ENCODE assay signal across 8 cellular contexts in the genomic region with DNA sequence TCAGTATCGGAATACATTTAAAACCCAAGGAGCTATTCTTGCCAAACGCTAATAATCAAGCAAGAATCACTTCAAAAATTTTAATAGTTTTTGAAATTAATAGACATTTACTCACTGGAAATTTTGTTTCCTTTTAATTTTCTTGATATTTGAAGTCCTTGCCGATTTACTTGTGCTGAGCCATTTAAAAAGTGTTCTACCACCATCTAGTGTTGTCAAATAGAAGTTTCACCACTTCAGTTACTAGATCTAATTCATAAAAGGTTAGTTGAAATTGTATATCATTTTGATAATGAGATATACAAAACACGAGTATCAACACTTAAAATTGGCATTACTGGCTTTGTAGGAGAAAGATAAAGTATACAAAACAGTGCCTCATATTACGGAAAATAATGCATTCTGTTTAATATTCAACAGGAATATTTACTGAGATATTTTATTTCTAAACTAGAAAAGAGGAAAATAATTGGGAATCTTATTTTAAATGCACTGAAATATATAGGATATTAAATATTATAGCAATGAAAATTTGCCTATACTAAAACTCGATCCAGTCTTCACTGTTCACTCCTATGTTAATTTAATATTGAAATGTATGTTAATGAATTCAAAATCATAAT.
DNase-seq lines count a peak whose midpoint lies in the region; ATAC-seq and TF ChIP-seq lines count a peak whose summit lies in the region.

No MANE protein-coding gene starts in this region.

- H3K27ac Mint-ChIP-seq in nephron, result no peak overlapping the region
- no peak overlapping the region for H3K27ac Mint-ChIP-seq in activated T-cell treated with anti-CD3 and anti-CD28 coated beads, Interleukin-2, amount 50 U/mL, for 24 hours

- DNase-seq in G401 (ENCODE audit: low spot score), result peak; percentile 24
- DNase-seq in NCI-H2107 treated with DMSO at 0.1 percent for 48 hours (lab: John Stamatoyannopoulos, UW; ENCODE audit: unreplicated experiment), result peak; percentile 42
- peak; percentile 67 to 79 for DNase-seq in cardiac fibroblast (ENCODE audit: low read depth in 2 of 2)
- DNase-seq in spleen, result no peak
- no peak for DNase-seq in ecto neural progenitor cell (ENCODE audit: low spot score)
- DNase-seq in activated T-cell treated with anti-CD3 and anti-CD28 coated beads, Interleukin-2, amount 50 U/mL, for 24 hours, result no peak

- H3K36me3 ChIP-seq in spleen, result no peaks in the 10 kb centered on the region

- H3K9me3 Mint-ChIP-seq in nephron, result no peaks in the 10 kb centered on the region
- H3K9me3 Mint-ChIP-seq in activated T-cell treated with anti-CD3 and anti-CD28 coated beads, Interleukin-2, amount 50 U/mL, for 24 hours, result peaks cover 2% of the 10 kb centered on the region

- no peaks in the 10 kb centered on the region for H3K36me3 Mint-ChIP-seq in nephron (ENCODE audit: low read depth)
- H3K36me3 Mint-ChIP-seq in activated T-cell treated with anti-CD3 and anti-CD28 coated beads, Interleukin-2, amount 50 U/mL, for 24 hours (ENCODE audit: low read depth), result no peaks in the 10 kb centered on the region

- intact Hi-C loops in spleen (cut with DNase I; ENCODE audit: low total_unique reads), result no loop called here

- H3K9me3 ChIP-seq in spleen, result no peaks in the 10 kb centered on the region

- H3K4me3 ChIP-seq in cardiac fibroblast (replicated peaks in 1 of 2; ENCODE audit: low read depth in 2 of 2, low read length in 2 of 2) (no peak overlapping the region), spleen (no peak overlapping the region)

- H3K27me3 Mint-ChIP-seq in nephron (ENCODE audit: low read depth), result no peaks in the 10 kb centered on the region
- no peaks in the 10 kb centered on the region for H3K27me3 Mint-ChIP-seq in activated T-cell treated with anti-CD3 and anti-CD28 coated beads, Interleukin-2, amount 50 U/mL, for 24 hours

- no peaks in the 10 kb centered on the region for H3K4me1 Mint-ChIP-seq in nephron
- H3K4me1 Mint-ChIP-seq in activated T-cell treated with anti-CD3 and anti-CD28 coated beads, Interleukin-2, amount 50 U/mL, for 24 hours (ENCODE audit: low read depth), result no peaks in the 10 kb centered on the region

- H3K27ac ChIP-seq in spleen, result no peak overlapping the region

- in situ Hi-C loops in G401 (cut with HindIII; ENCODE audit: low sequenced_read_pairs), result no loop called here

- TF ChIP-seq POLR2A in spleen (IDR thresholded peaks at IDR 0.05), result no peak

- no peaks in the 10 kb centered on the region for H3K27me3 ChIP-seq in spleen (replicated peaks in 1 of 7)

- WGBS in spleen, 5 donors, result 51 to 58% (median 54%) methylated on average over 6 of the region's 6 CpGs

- ATAC-seq in HG02973 (IDR thresholded peaks at IDR 0.05; ENCODE audit: unreplicated experiment), result no peak

- H3K4me1 ChIP-seq in spleen, result no peaks in the 10 kb centered on the region

- peak; percentile 17 for TF ChIP-seq CTCF in cardiac fibroblast (IDR thresholded peaks at IDR 0.05; ENCODE audit: low read depth, low read length)
- peak; percentile 54 to 77 (median 56) for TF ChIP-seq CTCF in nephron (IDR thresholded peaks at IDR 0.05; ENCODE audit: unreplicated experiment in 3 of 3)
- no peak for TF ChIP-seq CTCF in spleen (IDR thresholded peaks at IDR 0.05 in 8 of 11, conservative IDR thresholded peaks at IDR 0.05 in 3 of 11)

- H3K4me3 Mint-ChIP-seq in nephron, result no peak overlapping the region
- H3K4me3 Mint-ChIP-seq in activated T-cell treated with anti-CD3 and anti-CD28 coated beads, Interleukin-2, amount 50 U/mL, for 24 hours, result no peak overlapping the region

Comparison
In these comparisons a context has a peak if more than half of its experiments do, and no peak if none do; other contexts are left out.
1. DNase-seq: peak in G401 (single experiment), NCI-H2107 treated with DMSO at 0.1 percent for 48 hours (single experiment) and cardiac fibroblast (2 of 2); none in spleen (single experiment), ecto neural progenitor cell (single experiment) and activated T-cell treated with anti-CD3 and anti-CD28 coated beads, Interleukin-2, amount 50 U/mL, for 24 hours (single experiment).
2. CTCF ChIP-seq: peak in cardiac fibroblast (single experiment) and nephron (3 of 3); none in spleen (0 of 11).